Comparison of ENCODE assay signal across 8 cellular contexts in genomic region chr16:22813223-22813945, GRCh38. TPM values are rescaled to one million over a fixed set of nuclear protein-coding genes. Genes with fewer than 3 reads are reported as not detected.
A peak's percentile ranks its signal among the peaks of the same experiment; 100 is the strongest.
DNase-seq lines count a peak whose midpoint lies in the region; ATAC-seq and TF ChIP-seq lines count a peak whose summit lies in the region.

No MANE protein-coding gene starts in this region.

- peaks cover 0 to 5% (median 0%) of the 10 kb centered on the region in 8 donors for H3K9me3 Mint-ChIP-seq in CD4-positive, alpha-beta memory T cell

- H3K4me1 ChIP-seq in adipocyte (ENCODE audit: control insufficient read depth, insufficient read depth, low read length), result peaks cover 9% of the 10 kb centered on the region
- H3K4me1 ChIP-seq in CD4-positive, alpha-beta memory T cell (ENCODE audit: insufficient read depth, low read length), result no peaks in the 10 kb centered on the region

- no peaks in the 10 kb centered on the region for H3K36me3 ChIP-seq in adipocyte (ENCODE audit: control insufficient read depth, insufficient read depth, low read length, severe bottlenecking)
- no peaks in the 10 kb centered on the region for H3K36me3 ChIP-seq in CD4-positive, alpha-beta memory T cell (ENCODE audit: insufficient read depth, low read length)

- TF ChIP-seq CTCF in AG09309 (IDR thresholded peaks at IDR 0.05; ENCODE audit: control insufficient read depth, insufficient read depth, low read depth, low read length, missing control alignments), result peak; percentile 94

- peak overlapping the region; percentile 48 for H3K9ac ChIP-seq in adipocyte (ENCODE audit: low read length)

- H3K4me1 Mint-ChIP-seq in CD4-positive, alpha-beta memory T cell, result peaks cover 0 to 2% (median 0%) of the 10 kb centered on the region in 4 donors

- H3K4me3 ChIP-seq in AG09309 (ENCODE audit: control insufficient read depth, low read depth, low read length), result peak overlapping the region; percentile 24
- peak overlapping the region; percentile 82 for H3K4me3 ChIP-seq in adipocyte (ENCODE audit: low read length)
- H3K4me3 ChIP-seq in iPS-11a (ENCODE audit: low read depth, low read length), result peak overlapping the region; percentile 55
- peak overlapping the region; percentile 7 to 39 (median 28) for H3K4me3 ChIP-seq in skin epidermis
- no peak overlapping the region for H3K4me3 ChIP-seq in CD4-positive, alpha-beta memory T cell (ENCODE audit: low read length in 2 of 2)

- no peak overlapping the region for H3K27ac Mint-ChIP-seq in CD4-positive, alpha-beta memory T cell

- no peak for ATAC-seq in HG02884 (IDR thresholded peaks at IDR 0.05; ENCODE audit: unreplicated experiment)

- no peaks in the 10 kb centered on the region for H3K9me3 ChIP-seq in adipocyte (ENCODE audit: control insufficient read depth, low read length)
- no peaks in the 10 kb centered on the region for H3K9me3 ChIP-seq in CD4-positive, alpha-beta memory T cell (ENCODE audit: control insufficient read depth in 1 of 2, low read length in 2 of 2)

- peaks cover 26 to 28% of the 10 kb centered on the region in 2 donors for H3K27me3 Mint-ChIP-seq in CD4-positive, alpha-beta memory T cell

- peak overlapping the region in 1 of 21 experiments; percentile 75 for H3K27ac ChIP-seq in skin epidermis
- H3K27ac ChIP-seq in CD4-positive, alpha-beta memory T cell (ENCODE audit: low read depth, low read length), result no peak overlapping the region

- DNase-seq in AG09309 (ENCODE audit: low read depth) (no peak), HPDE6-E6E7 (ENCODE audit: extremely low spot score) (peak; percentile 32), adipocyte (ENCODE audit: low read depth) (peak; percentile 43)
- no peak for DNase-seq in CD4-positive, alpha-beta memory T cell
- no peak for DNase-seq in central memory CD4-positive, alpha-beta T cell

- no peak overlapping the region for H3K4me3 Mint-ChIP-seq in CD4-positive, alpha-beta memory T cell

- POLR2A ChIA-PET in CD4-positive, alpha-beta memory T cell (lab: Charles Lee; ENCODE audit: partially characterized antibody), result no interaction called here

- no peaks in the 10 kb centered on the region for H3K27me3 ChIP-seq in adipocyte (replicated peaks; ENCODE audit: control insufficient read depth, insufficient read depth, low read length)
- H3K27me3 ChIP-seq in CD4-positive, alpha-beta memory T cell (ENCODE audit: insufficient read depth, low read length), result peaks cover 10% of the 10 kb centered on the region

- H3K36me3 Mint-ChIP-seq in CD4-positive, alpha-beta memory T cell, result no peaks in the 10 kb centered on the region

- intact Hi-C loops in CD4-positive, alpha-beta memory T cell (cut with micrococcal nuclease), result no loop called here

- CTCF ChIA-PET in CD4-positive, alpha-beta memory T cell (lab: Charles Lee; ENCODE audit: partially characterized antibody), result no interaction called here

RNA-seq across cellular contexts. Expression of gene HS3ST2, which starts 0.6 kb away (rescaled TPM):
- total RNA-seq in CD4-positive, alpha-beta memory T cell, result under 1 TPM; 0.47 to 0.70 TPM
- not detected for polyA plus RNA-seq in CD4-positive, alpha-beta memory T cell

Comparison
In these comparisons a context has a peak if more than half of its experiments do, and no peak if none do; other contexts are left out.
1. DNase-seq: peak in HPDE6-E6E7 (single experiment) and adipocyte (single experiment); none in AG09309 (single experiment), CD4-positive, alpha-beta memory T cell (0 of 5) and central memory CD4-positive, alpha-beta T cell (single experiment).
2. H3K4me3 ChIP-seq: peak in AG09309 (single experiment), adipocyte (single experiment), iPS-11a (single experiment) and skin epidermis (7 of 7); none in CD4-positive, alpha-beta memory T cell (0 of 2).